Comparison of ENCODE assay signal across 21 cellular contexts in genomic region chr1:5622412-5622811, GRCh38.
"Had no signal": no experiment of that assay in that cellular context is flagged by ENCODE, and none has a peak within 500 bp of the region (broad histone marks: within the 10 kb centered on the region; RNA-seq: fewer than 3 reads in every experiment).

No MANE protein-coding gene starts in this region.

- H3K27ac Mint-ChIP-seq: activated CD8-positive, alpha-beta T cell treated with anti-CD3 and anti-CD28 coated beads, Interleukin-2, amount 10 ng/mL, durations not matched to agents 7 days and 5 days; activated naive CD8-positive, alpha-beta T cell treated with anti-CD3 and anti-CD28 coated beads, Interleukin-2, amount 10 ng/mL, durations not matched to agents 7 days and 5 days; T-helper 1 cell treated with Interleukin-12 subunit alpha and Interleukin-12 subunit beta and Interleukin-4 antibody, amounts not matched to agents 30 μg/mL and 1 μg/mL, for 36 hours had no signal

- ATAC-seq: activated CD4-positive, CD25-positive, alpha-beta regulatory T cell treated with anti-CD3 and anti-CD28 coated beads, Interleukin-2, amount 50 U/mL, for 24 hours; activated CD8-positive, alpha-beta T cell treated with anti-CD3 and anti-CD28 coated beads, Interleukin-2, amount 10 ng/mL, durations not matched to agents 7 days and 5 days; Panc1 had no signal

- DNase-seq: activated CD4-positive, alpha-beta T cell treated with anti-CD3 and anti-CD28 coated beads for 4 hours; activated CD4-positive, alpha-beta T cell treated with anti-CD3 and anti-CD28 coated beads, Interleukin-2, amount 50 U/mL, for 4 hours; activated CD8-positive, alpha-beta memory T cell treated with anti-CD3 and anti-CD28 coated beads, Interleukin-2, amount 50 U/mL, for 48 hours; activated CD8-positive, alpha-beta T cell treated with anti-CD3 and anti-CD28 coated beads, Interleukin-2, amount 10 ng/mL, durations not matched to agents 7 days and 5 days; activated naive CD4-positive, alpha-beta T cell treated with anti-CD3 and anti-CD28 coated beads, Interleukin-2, amount 50 U/mL, for 16 hours; activated naive CD8-positive, alpha-beta T cell treated with anti-CD3 and anti-CD28 coated beads, Interleukin-2, amount 10 ng/mL, durations not matched to agents 7 days and 5 days; activated T-cell treated with anti-CD3 and anti-CD28 coated beads, Interleukin-2, amount 50 U/mL, for 1 hour; aorta; NCI-H1930; NCI-H2171; NCI-H2227 treated with DMSO at 0.1 percent for 48 hours; NCI-H446 treated with DMSO at 0.1 percent for 48 hours; NCI-H526; NCI-H82; OCI-M1; RPMI8226; SHP77 treated with DMSO at 0.1 percent for 48 hours had no signal

- H3K4me3 Mint-ChIP-seq: activated CD8-positive, alpha-beta T cell treated with anti-CD3 and anti-CD28 coated beads, Interleukin-2, amount 10 ng/mL, durations not matched to agents 7 days and 5 days; activated naive CD8-positive, alpha-beta T cell treated with anti-CD3 and anti-CD28 coated beads, Interleukin-2, amount 10 ng/mL, durations not matched to agents 7 days and 5 days; central memory CD8-positive, alpha-beta T cell; T-helper 1 cell treated with Interleukin-12 subunit alpha and Interleukin-12 subunit beta and Interleukin-4 antibody, amounts not matched to agents 30 μg/mL and 1 μg/mL, for 36 hours had no signal

- H3K4me1 Mint-ChIP-seq: activated naive CD8-positive, alpha-beta T cell treated with anti-CD3 and anti-CD28 coated beads, Interleukin-2, amount 10 ng/mL, durations not matched to agents 7 days and 5 days; central memory CD8-positive, alpha-beta T cell had no signal

- H3K9me3 Mint-ChIP-seq: activated naive CD8-positive, alpha-beta T cell treated with anti-CD3 and anti-CD28 coated beads, Interleukin-2, amount 10 ng/mL, durations not matched to agents 7 days and 5 days; central memory CD8-positive, alpha-beta T cell; T-helper 1 cell treated with Interleukin-12 subunit alpha and Interleukin-12 subunit beta and Interleukin-4 antibody, amounts not matched to agents 30 μg/mL and 1 μg/mL, for 36 hours had no signal
